Comparison of ENCODE assay signal across 21 cellular contexts in genomic region chr6:80329496-80329895, GRCh38.
DNase-seq lines count a peak whose midpoint lies in the region; ATAC-seq, FAIRE-seq and TF ChIP-seq lines count a peak whose summit lies in the region.
"Had no signal": no experiment of that assay in that cellular context is flagged by ENCODE, and none has a peak within 500 bp of the region (broad histone marks: within the 10 kb centered on the region; RNA-seq: fewer than 3 reads in every experiment).

No MANE protein-coding gene starts in this region.

- no peak for TF ChIP-seq POLR2A in H1 (IDR thresholded peaks at IDR 0.05; ENCODE audit: control extremely low read depth in 1 of 2, low read depth in 2 of 2, low read length in 2 of 2)

- peak; percentile 65 for FAIRE-seq in H1 (lab: Jason Lieb, UNC)
- FAIRE-seq: HepG2 had no signal

- CTCF ChIA-PET in H1 (lab: Charles Lee; ENCODE audit: partially characterized antibody): interaction anchor here (4.3 kb wide), 1 partner anchor 116 kb away, joined by 22 read pairs; no protein-coding TSS in a partner anchor
- CTCF ChIA-PET in CD4-positive, alpha-beta memory T cell (lab: Charles Lee; ENCODE audit: partially characterized antibody): no interaction called here

- H3K9me3 ChIP-seq in HUES6 (ENCODE audit: control insufficient read depth, insufficient read depth, low read depth, low read length) (no peaks in the 10 kb centered on the region), H1 (ENCODE audit: insufficient read depth in 2 of 2, low read depth in 1 of 2, low read length in 1 of 2) (no peaks in the 10 kb centered on the region)
- no peaks in the 10 kb centered on the region for H3K9me3 ChIP-seq in CD4-positive, alpha-beta memory T cell (ENCODE audit: control insufficient read depth in 1 of 2, low read length in 2 of 2)
- H3K9me3 ChIP-seq: SJCRH30 had no signal

- H3K36me3 Mint-ChIP-seq in neural crest cell (ENCODE audit: low read depth): no peaks in the 10 kb centered on the region
- H3K36me3 Mint-ChIP-seq in CD4-positive, alpha-beta memory T cell: peaks cover 0 to 3% of the 10 kb centered on the region in 2 donors
- H3K36me3 Mint-ChIP-seq: CD14-positive monocyte had no signal

- H3K4me3 ChIP-seq in HUES6 (ENCODE audit: low read depth, low read length) (no peak overlapping the region), H1 (ENCODE audit: extremely low read depth in 1 of 4, insufficient read depth in 2 of 4, low read depth in 3 of 4, low read length in 4 of 4) (peak overlapping the region in 1 of 4 experiments; percentile 12; a peak in 1 of 8 replicates)
- no peak overlapping the region for H3K4me3 ChIP-seq in CD4-positive, alpha-beta memory T cell (ENCODE audit: low read length in 2 of 2)
- H3K4me3 ChIP-seq: GM23248, SJCRH30 had no signal

- H3K4me1 ChIP-seq in HUES6 (ENCODE audit: control insufficient read depth, insufficient read depth, low read length) (peaks cover 58% of the 10 kb centered on the region), H1 (replicated peaks in 1 of 4; ENCODE audit: control insufficient read depth in 3 of 4, insufficient read depth in 4 of 4, low read length in 3 of 4) (peaks cover 7 to 43% (median 16%) of the 10 kb centered on the region in 4 experiments)
- H3K4me1 ChIP-seq in CD4-positive, alpha-beta memory T cell (ENCODE audit: insufficient read depth, low read length): no peaks in the 10 kb centered on the region

- no peaks in the 10 kb centered on the region for H3K79me2 ChIP-seq in H1 (ENCODE audit: control insufficient read depth in 1 of 2, insufficient read depth in 2 of 2, low read length in 2 of 2)

- no peak overlapping the region for H3K18ac ChIP-seq in H1 (ENCODE audit: extremely low read depth, low read length)

- no peak overlapping the region; the same call in 1 of the 2 replicates for H2AK5ac ChIP-seq in H1 (ENCODE audit: low read depth, low read length)

- no peak overlapping the region for H4K8ac ChIP-seq in H1 (ENCODE audit: extremely low read depth, insufficient read depth, low read length)

- intact Hi-C loops in CD4-positive, alpha-beta memory T cell (cut with micrococcal nuclease): no loop called here

- POLR2A ChIA-PET in H1 (lab: Charles Lee; ENCODE audit: partially characterized antibody): no interaction called here
- POLR2A ChIA-PET in CD4-positive, alpha-beta memory T cell (lab: Charles Lee; ENCODE audit: partially characterized antibody): no interaction called here

- no peak overlapping the region for H3K23ac ChIP-seq in H1 (ENCODE audit: insufficient read length)

- H3K9me3 Mint-ChIP-seq in neural crest cell: no peaks in the 10 kb centered on the region
- no peaks in the 10 kb centered on the region for H3K9me3 Mint-ChIP-seq in CD4-positive, alpha-beta memory T cell
- H3K9me3 Mint-ChIP-seq: CD14-positive monocyte had no signal

- no peak overlapping the region for H3K4me3 Mint-ChIP-seq in neural crest cell
- no peak overlapping the region for H3K4me3 Mint-ChIP-seq in CD4-positive, alpha-beta memory T cell
- H3K4me3 Mint-ChIP-seq: CD14-positive monocyte had no signal

- TF ChIP-seq RAD21 in H1 (IDR thresholded peaks at IDR 0.05 in 1 of 2, conservative IDR thresholded peaks at IDR 0.05 in 1 of 2; ENCODE audit: low read depth in 2 of 2, low read length in 2 of 2): no peak

- no peak overlapping the region for H2BK120ac ChIP-seq in H1 (replicated peaks; ENCODE audit: low read depth, low read length)

- H3K27ac ChIP-seq in HUES6 (ENCODE audit: low read depth, low read length) (peak overlapping the region; percentile 23; the same call in 1 of the 2 replicates), H1 (ENCODE audit: low read depth, low read length) (no peak overlapping the region)
- H3K27ac ChIP-seq in CD4-positive, alpha-beta memory T cell (ENCODE audit: low read depth, low read length): no peak overlapping the region
- H3K27ac ChIP-seq: GM23248, RWPE1, SJCRH30 had no signal

- H3K4me2 ChIP-seq in H1 (ENCODE audit: insufficient read depth in 1 of 2, low read depth in 2 of 2, low read length in 2 of 2): peak overlapping the region in 1 of 2 experiments; percentile 41; a peak in 3 of 4 replicates

- no peak overlapping the region for H4K5ac ChIP-seq in H1 (ENCODE audit: insufficient read length, low read depth, low read length)

- H3K79me1 ChIP-seq in H1 (ENCODE audit: low read depth, low read length): no peaks in the 10 kb centered on the region

- H2BK20ac ChIP-seq in H1 (ENCODE audit: low read length): no peak overlapping the region

- H3K27me3 ChIP-seq in HUES6 (ENCODE audit: control insufficient read depth, insufficient read depth, low read length) (no peaks in the 10 kb centered on the region), H1 (replicated peaks in 1 of 4; ENCODE audit: control insufficient read depth in 3 of 4, extremely low read depth in 1 of 4, insufficient read depth in 3 of 4, low read length in 3 of 4) (no peaks in the 10 kb centered on the region)
- no peaks in the 10 kb centered on the region for H3K27me3 ChIP-seq in CD4-positive, alpha-beta memory T cell (ENCODE audit: insufficient read depth, low read length)
- H3K27me3 ChIP-seq: SJCRH30 had no signal

- H3K4ac ChIP-seq in H1 (replicated peaks; ENCODE audit: insufficient read length, low read depth, low read length): no peak overlapping the region

- no peaks in the 10 kb centered on the region for H3K27me3 Mint-ChIP-seq in neural crest cell (ENCODE audit: low read depth)
- H3K27me3 Mint-ChIP-seq in CD4-positive, alpha-beta memory T cell: no peaks in the 10 kb centered on the region

- peak overlapping the region; percentile 47; the same call in 1 of the 2 replicates for H2BK5ac ChIP-seq in H1 (ENCODE audit: low read depth, low read length)

- TF ChIP-seq CTCF in H1 (IDR thresholded peaks at IDR 0.05; ENCODE audit: control extremely low read depth in 1 of 3, insufficient read depth in 1 of 3, low read depth in 1 of 3, low read length in 3 of 3): no peak
- TF ChIP-seq CTCF in neural crest cell (conservative IDR thresholded peaks at IDR 0.05): no peak

- no peaks in the 10 kb centered on the region for H3K23me2 ChIP-seq in H1 (ENCODE audit: low read depth, low read length)

- TF ChIP-seq EP300 in H1 (IDR thresholded peaks at IDR 0.05; ENCODE audit: borderline replicate concordance in 1 of 2, low read depth in 2 of 2, low read length in 2 of 2): no peak

- H4K91ac ChIP-seq in H1 (replicated peaks; ENCODE audit: insufficient read length, low read length): no peak overlapping the region

- 0 out of 2 replicates have a peak overlapping the region, but pooled peaks have one; percentile 8 for H2BK15ac ChIP-seq in H1 (ENCODE audit: low read length)

- H2AFZ ChIP-seq in H1 (ENCODE audit: low read length): no peak overlapping the region
- H2AFZ ChIP-seq: GM23248 had no signal

- H3K56ac ChIP-seq in H1 (replicated peaks; ENCODE audit: insufficient read length, low read depth, low read length): no peak overlapping the region

- DNase-seq in ELF-1 (ENCODE audit: low read depth, low spot score): peak; percentile 36
- no peak for DNase-seq in H1 (ENCODE audit: low read depth in 1 of 2, low spot score in 2 of 2)
- DNase-seq in neural crest cell (ENCODE audit: low read depth, low spot score): no peak
- no peak for DNase-seq in SKM-1 treated with dmso at 0.1 percent for 144 hours (lab: John Stamatoyannopoulos, UW; ENCODE audit: unreplicated experiment)
- no peak for DNase-seq in CD4-positive, alpha-beta memory T cell
- DNase-seq: ACHN, AML-193, COR-L47, GM23248, NCI-H1092, NCI-H146, NCI-H2081 treated with DMSO at 0.1 percent for 48 hours, NCI-H446, NCI-H748 treated with DMSO at 0.1 percent for 48 hours, PC-3, SJCRH30 had no signal

- H3K9ac ChIP-seq in HUES6 (ENCODE audit: low read length): no peak overlapping the region
- no peak overlapping the region for H3K9ac ChIP-seq in H1 (replicated peaks in 1 of 4; ENCODE audit: extremely low read depth in 1 of 4, low read depth in 3 of 4, low read length in 3 of 4)
- H3K9ac ChIP-seq: GM23248 had no signal

- no peaks in the 10 kb centered on the region for H3K36me3 ChIP-seq in HUES6 (ENCODE audit: control insufficient read depth, insufficient read depth, low read length)
- H3K36me3 ChIP-seq in H1 (ENCODE audit: control insufficient read depth in 2 of 4, insufficient read depth in 4 of 4, low read length in 3 of 4): no peaks in the 10 kb centered on the region
- H3K36me3 ChIP-seq in CD4-positive, alpha-beta memory T cell (ENCODE audit: insufficient read depth, low read length): no peaks in the 10 kb centered on the region
- H3K36me3 ChIP-seq: SJCRH30 had no signal

- no peak overlapping the region for H3K14ac ChIP-seq in H1 (ENCODE audit: insufficient read length)

- H2BK12ac ChIP-seq in H1 (ENCODE audit: low read depth, low read length): no peak overlapping the region

- H3K27ac Mint-ChIP-seq in neural crest cell (ENCODE audit: unreplicated experiment): peak overlapping the region; percentile 23
- H3K27ac Mint-ChIP-seq in CD4-positive, alpha-beta memory T cell: no peak overlapping the region
- H3K27ac Mint-ChIP-seq: CD14-positive monocyte had no signal

- ATAC-seq in GM19467 (IDR thresholded peaks at IDR 0.05; ENCODE audit: unreplicated experiment): no peak
- ATAC-seq: HepG2 had no signal

- H3K4me1 Mint-ChIP-seq in neural crest cell: peaks cover 84% of the 10 kb centered on the region
- no peaks in the 10 kb centered on the region for H3K4me1 Mint-ChIP-seq in CD4-positive, alpha-beta memory T cell
- H3K4me1 Mint-ChIP-seq: CD14-positive monocyte had no signal

- H4K20me1 ChIP-seq in H1 (replicated peaks in 1 of 2; ENCODE audit: control insufficient read depth in 1 of 2, insufficient read depth in 2 of 2, low read length in 2 of 2): no peaks in the 10 kb centered on the region

TF ChIP-seq in H1, 55 proteins besides CTCF, POLR2A, EP300 and RAD21:
- TF ChIP-seq TEAD4 (IDR thresholded peaks at IDR 0.05; ENCODE audit: low read depth, low read length): no peak
- no peak for TF ChIP-seq MAFK (IDR thresholded peaks at IDR 0.05; ENCODE audit: low read depth, low read length)
TF ChIP-seq in H1: peak in this region for 0.
